8 cellular contexts compared by ENCODE assay signal in the genomic region with DNA sequence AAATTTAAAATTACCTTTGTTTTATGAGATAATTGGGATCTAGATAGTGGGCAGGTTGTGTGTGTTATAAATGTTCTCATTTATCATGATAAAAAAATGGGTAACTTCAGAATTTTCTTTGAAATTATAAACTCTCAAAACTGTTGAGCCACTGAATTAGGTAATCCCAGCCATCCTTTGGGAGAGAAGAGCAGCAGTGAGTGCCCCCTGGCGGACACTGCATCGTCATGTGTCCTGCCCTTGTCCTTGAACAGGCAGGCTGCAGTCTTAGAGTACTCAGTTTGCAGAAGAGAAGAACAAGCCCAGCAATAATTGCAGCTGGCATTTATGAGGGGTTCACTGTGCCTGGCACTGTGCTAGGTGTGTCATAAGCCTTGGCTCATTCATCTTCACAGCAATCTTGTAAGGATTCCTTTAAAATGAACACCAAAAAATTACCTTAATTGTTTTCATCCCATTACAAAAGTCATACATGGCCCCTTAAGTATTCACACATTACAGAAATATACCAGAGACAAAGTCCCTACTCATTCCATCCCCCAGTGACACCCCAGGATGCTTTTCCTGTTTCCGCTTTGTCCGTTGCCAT.
A peak's percentile ranks its signal among the peaks of the same experiment; 100 is the strongest.
DNase-seq lines count a peak whose midpoint lies in the region; ATAC-seq, FAIRE-seq and TF ChIP-seq lines count a peak whose summit lies in the region.

No MANE protein-coding gene starts in this region.

- H2AFZ ChIP-seq in keratinocyte (ENCODE audit: control insufficient read depth, low read length), result no peak overlapping the region

- no peak overlapping the region for H3K4me2 ChIP-seq in keratinocyte (ENCODE audit: control insufficient read depth, extremely low read depth, insufficient read depth, low read depth, low read length)

- H3K4me1 ChIP-seq in BE2C (no peaks in the 10 kb centered on the region), breast epithelium (no peaks in the 10 kb centered on the region), keratinocyte (ENCODE audit: control insufficient read depth, extremely low read depth, insufficient read depth, low read length) (peaks cover 13% of the 10 kb centered on the region)

- H3K9me3 ChIP-seq in BE2C, result no peaks in the 10 kb centered on the region
- H3K9me3 ChIP-seq in breast epithelium, result no peaks in the 10 kb centered on the region
- H3K9me3 ChIP-seq in keratinocyte (ENCODE audit: control insufficient read depth, low read depth, low read length), result peaks cover 2% of the 10 kb centered on the region

- TF ChIP-seq POLR2A in breast epithelium (IDR thresholded peaks at IDR 0.05), result no peak

- DNase-seq in BE2C (peak; percentile 84), GOT3 (lab: John Stamatoyannopoulos, UW) (peak; percentile 3), NCI-H2171 (lab: John Stamatoyannopoulos, UW) (peak; percentile 20), breast epithelium (ENCODE audit: low spot score in 2 of 2) (peak; percentile 65 to 80), keratinocyte (ENCODE audit: low read depth, low spot score) (no peak)
- peak; percentile 73 to 82 for DNase-seq in stimulated activated CD4-positive, alpha-beta T cell treated with anti-CD3 and anti-CD28 coated beads, Interleukin-2, amount 100 ng/mL, for 24 hours

- H3K9ac ChIP-seq in keratinocyte (ENCODE audit: control insufficient read depth, extremely low read depth, insufficient read depth, low read length), result no peak overlapping the region

- no peaks in the 10 kb centered on the region for H3K9me1 ChIP-seq in keratinocyte (ENCODE audit: control insufficient read depth, extremely low read depth, insufficient read depth, low read length)

- intact Hi-C loops in breast epithelium (cut with DNase I; ENCODE audit: low total_unique reads), result no loop called here

- dilution Hi-C loops in keratinocyte (cut with MboI; ENCODE audit: extremely low pct_ligation_motif_present, low sequenced_read_pairs), result no loop called here

- no peak for ATAC-seq in GM21360 (IDR thresholded peaks at IDR 0.05; ENCODE audit: unreplicated experiment)

- no peaks in the 10 kb centered on the region for H3K36me3 ChIP-seq in BE2C
- H3K36me3 ChIP-seq in breast epithelium, result no peaks in the 10 kb centered on the region
- no peaks in the 10 kb centered on the region for H3K36me3 ChIP-seq in keratinocyte (ENCODE audit: control insufficient read depth in 2 of 2, extremely low read depth in 1 of 2, insufficient read depth in 2 of 2, low read length in 2 of 2)

- H4K20me1 ChIP-seq in keratinocyte (ENCODE audit: control insufficient read depth, extremely low read depth, insufficient read depth, low read length), result no peaks in the 10 kb centered on the region

- FAIRE-seq in keratinocyte (lab: Jason Lieb, UNC), result peak; percentile 90

- H3K27ac ChIP-seq in breast epithelium, result no peak overlapping the region
- no peak overlapping the region for H3K27ac ChIP-seq in keratinocyte (ENCODE audit: control insufficient read depth, insufficient read depth, low read length)

- no peaks in the 10 kb centered on the region for H3K79me2 ChIP-seq in keratinocyte (ENCODE audit: control insufficient read depth, insufficient read depth, low read length)

- H3K4me3 ChIP-seq in BE2C (ENCODE audit: low read depth, low read length), result no peak overlapping the region
- no peak overlapping the region for H3K4me3 ChIP-seq in WI38 (ENCODE audit: low read depth, low read length)
- H3K4me3 ChIP-seq in breast epithelium, result no peak overlapping the region
- no peak overlapping the region for H3K4me3 ChIP-seq in keratinocyte (ENCODE audit: control insufficient read depth in 2 of 3, extremely low read depth in 1 of 3, insufficient read depth in 2 of 3, low read depth in 1 of 3, low read length in 3 of 3)

- TF ChIP-seq CTCF in BE2C (IDR thresholded peaks at IDR 0.05; ENCODE audit: low read depth, low read length) (peak; percentile 96), WI38 (IDR thresholded peaks at IDR 0.05; ENCODE audit: low read depth, low read length) (peak; percentile 86), breast epithelium (IDR thresholded peaks at IDR 0.05) (peak; percentile 67 to 82 (median 77)), keratinocyte (optimal IDR thresholded peaks at IDR 0.05 in 1 of 3, IDR thresholded peaks at IDR 0.05 in 1 of 3, conservative IDR thresholded peaks at IDR 0.05 in 1 of 3; ENCODE audit: extremely low read depth in 1 of 3, insufficient read depth in 2 of 3, low read length in 3 of 3) (peak; percentile 84 to 97 (median 96))

- H3K27me3 ChIP-seq in BE2C (no peaks in the 10 kb centered on the region), breast epithelium (no peaks in the 10 kb centered on the region), keratinocyte (ENCODE audit: control insufficient read depth, extremely low read depth, insufficient read depth, low read length) (no peaks in the 10 kb centered on the region)
